ENCODE assay signal across 1 cellular context in genomic region chr2:222933458-222933857, GRCh38.
TF ChIP-seq lines count a peak whose summit lies in the region.

No MANE protein-coding gene starts in this region.

TF ChIP-seq in WTC11, 78 proteins besides CTCF, POLR2A, EP300 and RAD21 (continued from another document):
- no peak for TF ChIP-seq JAZF1 (CRISPR knock-in tag; IDR thresholded peaks at IDR 0.05)
- no peak for TF ChIP-seq ETV6 (CRISPR knock-in tag; IDR thresholded peaks at IDR 0.05)
- no peak for TF ChIP-seq MYBL2 (CRISPR knock-in tag; IDR thresholded peaks at IDR 0.05)
- TF ChIP-seq ZNF512 (CRISPR knock-in tag; IDR thresholded peaks at IDR 0.05; ENCODE audit: borderline replicate concordance): no peak
- no peak for TF ChIP-seq IRF1 (CRISPR knock-in tag; IDR thresholded peaks at IDR 0.05)
- TF ChIP-seq ZMAT4 (CRISPR knock-in tag; IDR thresholded peaks at IDR 0.05): no peak
